In the genomic region with DNA sequence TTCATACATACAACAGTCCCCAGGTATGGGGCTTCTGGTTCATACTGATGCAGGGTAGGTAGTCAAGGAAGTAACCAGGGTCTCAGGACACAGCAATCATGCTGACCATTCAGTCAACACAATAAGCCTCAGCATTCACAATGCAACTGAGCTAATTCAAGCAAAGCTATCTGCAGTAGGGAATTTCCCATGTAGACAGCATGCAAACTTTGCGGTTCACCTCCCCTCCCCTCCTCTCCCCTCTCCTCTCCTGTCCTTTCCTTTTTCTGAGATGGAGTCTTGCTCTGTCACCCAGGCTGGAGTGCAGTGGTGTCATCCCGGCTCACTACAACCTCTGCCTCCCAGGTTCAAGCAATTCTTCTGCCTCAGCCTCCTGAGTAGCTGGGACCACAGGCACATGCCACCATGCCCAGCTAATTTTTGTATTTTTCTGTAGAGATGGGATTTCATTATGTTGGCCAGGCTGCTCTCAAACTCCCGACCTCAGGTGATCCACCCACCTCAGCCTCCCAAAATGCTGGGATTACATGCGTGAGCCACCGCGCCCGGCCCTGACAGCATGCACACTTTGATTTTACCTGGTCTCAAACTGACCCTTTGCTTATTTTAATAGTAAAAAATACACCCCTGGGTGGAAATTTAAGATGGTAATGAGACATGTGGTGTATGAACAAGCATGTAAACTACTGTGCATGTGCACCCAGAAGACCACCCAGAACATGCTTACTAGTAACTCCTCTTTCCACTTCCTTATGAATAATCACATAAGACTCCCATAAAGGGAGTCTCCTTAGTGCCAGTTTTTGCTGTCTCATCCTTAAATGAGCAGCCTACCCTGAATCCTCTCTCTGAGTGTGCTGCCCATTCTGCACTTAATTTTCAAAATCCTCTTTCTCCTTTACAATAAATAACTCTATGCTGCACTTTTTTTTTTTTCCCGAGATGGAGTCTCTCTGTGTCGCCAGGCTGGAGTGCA, we compare ENCODE assay signal across 9 cellular contexts. TPM values are rescaled to one million over a fixed set of nuclear protein-coding genes. Genes with fewer than 3 reads are reported as not detected.
DNase-seq lines count a peak whose midpoint lies in the region; ATAC-seq and TF ChIP-seq lines count a peak whose summit lies in the region.
"Had no signal": no experiment of that assay in that cellular context is flagged by ENCODE, and none has a peak within 500 bp of the region (broad histone marks: within the 10 kb centered on the region; RNA-seq: fewer than 3 reads in every experiment).

No MANE protein-coding gene starts in this region.

- no peak for TF ChIP-seq CTCF in osteocyte (IDR thresholded peaks at IDR 0.05)
- TF ChIP-seq CTCF in mammary epithelial cell (conservative IDR thresholded peaks at IDR 0.05 in 1 of 2, IDR thresholded peaks at IDR 0.05 in 1 of 2; ENCODE audit: extremely low read depth in 1 of 2, insufficient read depth in 1 of 2, low read depth in 1 of 2, low read length in 2 of 2) = no peak

- dilution Hi-C loops in mammary epithelial cell (cut with HindIII; ENCODE audit: low sequenced_read_pairs) = no loop called here

- intact Hi-C loops in mammary epithelial cell (cut with micrococcal nuclease) = no loop called here

- WGBS in mammary epithelial cell (ENCODE audit: low coverage, missing lambda C conversion rate) = 79% methylated on average over 7 of the region's 9 CpGs

- no peaks in the 10 kb centered on the region for H4K20me1 ChIP-seq in mammary epithelial cell (ENCODE audit: insufficient read depth, low read length)

- no peaks in the 10 kb centered on the region for H3K4me1 ChIP-seq in mammary epithelial cell (ENCODE audit: insufficient read depth, low read length)

- no peak overlapping the region for H3K4me3 Mint-ChIP-seq in osteocyte (ENCODE audit: unreplicated experiment)

- no peaks in the 10 kb centered on the region for H3K9me3 ChIP-seq in mammary epithelial cell (replicated peaks; ENCODE audit: insufficient read depth, low read length)

- no peaks in the 10 kb centered on the region for H3K36me3 ChIP-seq in mammary epithelial cell (ENCODE audit: insufficient read depth, low read length)

- no TSS peak for BruUV-seq in mammary epithelial cell (replicated peaks; lab: Mats Ljungman, UMichigan)

- H3K4me2 ChIP-seq in mammary epithelial cell (ENCODE audit: insufficient read depth, low read depth, low read length) = no peak overlapping the region

- CTCF ChIA-PET in mammary epithelial cell (lab: Charles Lee; ENCODE audit: low non-redundant PET) = no interaction called here

- no peaks in the 10 kb centered on the region for H3K27me3 ChIP-seq in mammary epithelial cell (ENCODE audit: insufficient read depth, low read length)

- H3K9ac ChIP-seq in mammary epithelial cell (ENCODE audit: insufficient read depth, low read length) = no peak overlapping the region

- H3K27ac ChIP-seq in mammary epithelial cell (ENCODE audit: insufficient read depth, low read depth, low read length) = no peak overlapping the region

- in situ Hi-C loops in mammary epithelial cell (cut with MboI; ENCODE audit: low sequenced_read_pairs in 2 of 2) = no loop called here

- H3K79me2 ChIP-seq in mammary epithelial cell (ENCODE audit: insufficient read depth, low read length) = no peaks in the 10 kb centered on the region

- H2AFZ ChIP-seq in mammary epithelial cell (ENCODE audit: low read depth, low read length) = no peak overlapping the region

- peak; percentile 63 for ATAC-seq in GM19397 (IDR thresholded peaks at IDR 0.05; ENCODE audit: unreplicated experiment)
- no peak for ATAC-seq in HG03097 (IDR thresholded peaks at IDR 0.05; ENCODE audit: low FRiP score, unreplicated experiment)

- no peaks in the 10 kb centered on the region for H3K27me3 Mint-ChIP-seq in osteocyte (ENCODE audit: unreplicated experiment)

- H3K36me3 Mint-ChIP-seq in osteocyte (ENCODE audit: unreplicated experiment) = no peaks in the 10 kb centered on the region

- DNase-seq in Daoy (ENCODE audit: low read depth) = peak; percentile 78
- peak; percentile 28 for DNase-seq in NCI-H226
- DNase-seq in glomerular visceral epithelial cell (ENCODE audit: extremely low spot score) = peak; percentile 88
- no peak for DNase-seq in osteocyte (ENCODE audit: extremely low spot score, unreplicated experiment)
- DNase-seq in activated CD8-positive, alpha-beta memory T cell treated with anti-CD3 and anti-CD28 coated beads for 24 hours = no peak
- DNase-seq in mammary epithelial cell = no peak
- DNase-seq: dermis blood vessel endothelial cell had no signal

- no peak overlapping the region for H3K4me3 ChIP-seq in mammary epithelial cell (replicated peaks in 1 of 3; ENCODE audit: insufficient read depth in 1 of 3, low read depth in 2 of 3, low read length in 3 of 3)

- no peaks in the 10 kb centered on the region for H3K9me3 Mint-ChIP-seq in osteocyte (ENCODE audit: unreplicated experiment)

- H3K4me1 Mint-ChIP-seq in osteocyte (ENCODE audit: unreplicated experiment) = peaks cover 10% of the 10 kb centered on the region

- H3K27ac Mint-ChIP-seq in osteocyte (ENCODE audit: unreplicated experiment) = no peak overlapping the region

RNA-seq across cellular contexts. Expression of a gene that starts 9.3 kb away (rescaled TPM):
- 15.2 and 20.4 TPM in 2 replicates for total RNA-seq in Daoy (2014; rRNA removed; shearing (Covaris generic))
- total RNA-seq in osteocyte = 16.1 and 16.9 TPM in 2 replicates
- 10 to 100 TPM; 13.3 to 13.7 TPM for total RNA-seq in mammary epithelial cell
- polyA plus RNA-seq in mammary epithelial cell = 12.6 TPM
- 9.6 TPM for polyA minus RNA-seq in mammary epithelial cell

RNA-seq across cellular contexts. Expression of a gene that starts 39.8 kb away (rescaled TPM):
- 6.9 TPM in 1 of 2 replicates, not detected in the other for total RNA-seq in Daoy (2014; rRNA removed; shearing (Covaris generic))
- total RNA-seq in osteocyte = 0.31 and 0.62 TPM in 2 replicates
- 1 to 10 TPM; 1.0 to 3.5 TPM for total RNA-seq in mammary epithelial cell
- polyA plus RNA-seq in mammary epithelial cell = 0.32 TPM
- 1.7 TPM for polyA minus RNA-seq in mammary epithelial cell

RNA-seq across cellular contexts. Expression of a gene that starts 55.5 kb away (rescaled TPM):
- 12.5 and 27.5 TPM in 2 replicates for total RNA-seq in Daoy (2014; rRNA removed; shearing (Covaris generic))
- 9.8 and 15.5 TPM in 2 replicates for total RNA-seq in osteocyte
- 10 to 100 TPM; 13.9 to 19.3 TPM for total RNA-seq in mammary epithelial cell
- 7.6 TPM for polyA plus RNA-seq in mammary epithelial cell
- not detected for polyA minus RNA-seq in mammary epithelial cell

Comparison
In these comparisons a context has a peak if more than half of its experiments do, and no peak if none do; other contexts are left out.
1. DNase-seq: peak in Daoy (single experiment), NCI-H226 (single experiment) and glomerular visceral epithelial cell (single experiment); none in osteocyte (single experiment), activated CD8-positive, alpha-beta memory T cell treated with anti-CD3 and anti-CD28 coated beads for 24 hours (single experiment) and mammary epithelial cell (single experiment).